Comparison of ENCODE assay signal across 1 cellular context in genomic region chr13:28532226-28533048, GRCh38.
TF ChIP-seq lines count a peak whose summit lies in the region.

No MANE protein-coding gene starts in this region.

TF ChIP-seq in K562, 482 proteins besides CTCF, POLR2A, EP300 and RAD21 (continued from another document and continues in another):
- peak; percentile 54 for TF ChIP-seq POLR2AphosphoS5 (IDR thresholded peaks at IDR 0.05; ENCODE audit: control insufficient read depth, insufficient read depth, low read depth, low read length)
- TF ChIP-seq ZNF830 (CRISPR knock-in tag; IDR thresholded peaks at IDR 0.05), result no peak
- TF ChIP-seq ZHX1 (conservative IDR thresholded peaks at IDR 0.05; ENCODE audit: low read length), result no peak
- TF ChIP-seq ZNF274 (IDR thresholded peaks at IDR 0.05; ENCODE audit: borderline replicate concordance, low read depth, low read length), result no peak
- no peak for TF ChIP-seq SLC30A9 (CRISPR knock-in tag; IDR thresholded peaks at IDR 0.05)
- no peak for TF ChIP-seq ZNF717 (CRISPR knock-in tag; IDR thresholded peaks at IDR 0.05)
- TF ChIP-seq EGR1 (conservative IDR thresholded peaks at IDR 0.05), result no peak
- no peak for TF ChIP-seq ZNF253 (CRISPR knock-in tag; conservative IDR thresholded peaks at IDR 0.05)
- no peak for TF ChIP-seq EZH2 (IDR thresholded peaks at IDR 0.05; ENCODE audit: borderline replicate concordance, low read depth, low read length)
- no peak for TF ChIP-seq SREBF1 (IDR thresholded peaks at IDR 0.05; ENCODE audit: borderline replicate concordance, low read depth, low read length)
- TF ChIP-seq SRSF7 (optimal IDR thresholded peaks at IDR 0.05; ENCODE audit: low read depth, low read length), result no peak
- TF ChIP-seq ESRRB (CRISPR knock-in tag; IDR thresholded peaks at IDR 0.05; ENCODE audit: borderline replicate concordance), result no peak
- TF ChIP-seq FIP1L1 (IDR thresholded peaks at IDR 0.05; ENCODE audit: low read depth, low read length, poor library complexity, severe bottlenecking), result no peak
- TF ChIP-seq, protein P1, sequence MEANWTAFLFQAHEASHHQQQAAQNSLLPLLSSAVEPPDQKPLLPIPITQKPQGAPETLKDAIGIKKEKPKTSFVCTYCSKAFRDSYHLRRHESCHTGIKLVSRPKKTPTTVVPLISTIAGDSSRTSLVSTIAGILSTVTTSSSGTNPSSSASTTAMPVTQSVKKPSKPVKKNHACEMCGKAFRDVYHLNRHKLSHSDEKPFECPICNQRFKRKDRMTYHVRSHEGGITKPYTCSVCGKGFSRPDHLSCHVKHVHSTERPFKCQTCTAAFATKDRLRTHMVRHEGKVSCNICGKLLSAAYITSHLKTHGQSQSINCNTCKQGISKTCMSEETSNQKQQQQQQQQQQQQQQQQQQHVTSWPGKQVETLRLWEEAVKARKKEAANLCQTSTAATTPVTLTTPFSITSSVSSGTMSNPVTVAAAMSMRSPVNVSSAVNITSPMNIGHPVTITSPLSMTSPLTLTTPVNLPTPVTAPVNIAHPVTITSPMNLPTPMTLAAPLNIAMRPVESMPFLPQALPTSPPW (CRISPR knock-in tag; IDR thresholded peaks at IDR 0.05), result peak; percentile 70
- no peak for TF ChIP-seq POLR3G (IDR thresholded peaks at IDR 0.05; ENCODE audit: extremely low read depth, insufficient read length, insufficient replicate concordance)
- TF ChIP-seq ZKSCAN8 (CRISPR knock-in tag; IDR thresholded peaks at IDR 0.05), result no peak
- TF ChIP-seq, protein P2, sequence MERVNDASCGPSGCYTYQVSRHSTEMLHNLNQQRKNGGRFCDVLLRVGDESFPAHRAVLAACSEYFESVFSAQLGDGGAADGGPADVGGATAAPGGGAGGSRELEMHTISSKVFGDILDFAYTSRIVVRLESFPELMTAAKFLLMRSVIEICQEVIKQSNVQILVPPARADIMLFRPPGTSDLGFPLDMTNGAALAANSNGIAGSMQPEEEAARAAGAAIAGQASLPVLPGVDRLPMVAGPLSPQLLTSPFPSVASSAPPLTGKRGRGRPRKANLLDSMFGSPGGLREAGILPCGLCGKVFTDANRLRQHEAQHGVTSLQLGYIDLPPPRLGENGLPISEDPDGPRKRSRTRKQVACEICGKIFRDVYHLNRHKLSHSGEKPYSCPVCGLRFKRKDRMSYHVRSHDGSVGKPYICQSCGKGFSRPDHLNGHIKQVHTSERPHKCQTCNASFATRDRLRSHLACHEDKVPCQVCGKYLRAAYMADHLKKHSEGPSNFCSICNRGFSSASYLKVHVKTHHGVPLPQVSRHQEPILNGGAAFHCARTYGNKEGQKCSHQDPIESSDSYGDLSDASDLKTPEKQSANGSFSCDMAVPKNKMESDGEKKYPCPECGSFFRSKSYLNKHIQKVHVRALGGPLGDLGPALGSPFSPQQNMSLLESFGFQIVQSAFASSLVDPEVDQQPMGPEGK (CRISPR knock-in tag; IDR thresholded peaks at IDR 0.05; ENCODE audit: borderline replicate concordance), result no peak
- no peak for TF ChIP-seq DACH1 (IDR thresholded peaks at IDR 0.05; ENCODE audit: partially characterized antibody)
- TF ChIP-seq ARID1B (IDR thresholded peaks at IDR 0.05), result peak; percentile 92
- no peak for TF ChIP-seq CHCHD3 (CRISPR knock-in tag; IDR thresholded peaks at IDR 0.05)
- no peak for TF ChIP-seq PHTF2 (CRISPR knock-in tag; IDR thresholded peaks at IDR 0.05)
- TF ChIP-seq TCF3 (CRISPR knock-in tag; IDR thresholded peaks at IDR 0.05), result peak; percentile 91
- TF ChIP-seq, protein P3, sequence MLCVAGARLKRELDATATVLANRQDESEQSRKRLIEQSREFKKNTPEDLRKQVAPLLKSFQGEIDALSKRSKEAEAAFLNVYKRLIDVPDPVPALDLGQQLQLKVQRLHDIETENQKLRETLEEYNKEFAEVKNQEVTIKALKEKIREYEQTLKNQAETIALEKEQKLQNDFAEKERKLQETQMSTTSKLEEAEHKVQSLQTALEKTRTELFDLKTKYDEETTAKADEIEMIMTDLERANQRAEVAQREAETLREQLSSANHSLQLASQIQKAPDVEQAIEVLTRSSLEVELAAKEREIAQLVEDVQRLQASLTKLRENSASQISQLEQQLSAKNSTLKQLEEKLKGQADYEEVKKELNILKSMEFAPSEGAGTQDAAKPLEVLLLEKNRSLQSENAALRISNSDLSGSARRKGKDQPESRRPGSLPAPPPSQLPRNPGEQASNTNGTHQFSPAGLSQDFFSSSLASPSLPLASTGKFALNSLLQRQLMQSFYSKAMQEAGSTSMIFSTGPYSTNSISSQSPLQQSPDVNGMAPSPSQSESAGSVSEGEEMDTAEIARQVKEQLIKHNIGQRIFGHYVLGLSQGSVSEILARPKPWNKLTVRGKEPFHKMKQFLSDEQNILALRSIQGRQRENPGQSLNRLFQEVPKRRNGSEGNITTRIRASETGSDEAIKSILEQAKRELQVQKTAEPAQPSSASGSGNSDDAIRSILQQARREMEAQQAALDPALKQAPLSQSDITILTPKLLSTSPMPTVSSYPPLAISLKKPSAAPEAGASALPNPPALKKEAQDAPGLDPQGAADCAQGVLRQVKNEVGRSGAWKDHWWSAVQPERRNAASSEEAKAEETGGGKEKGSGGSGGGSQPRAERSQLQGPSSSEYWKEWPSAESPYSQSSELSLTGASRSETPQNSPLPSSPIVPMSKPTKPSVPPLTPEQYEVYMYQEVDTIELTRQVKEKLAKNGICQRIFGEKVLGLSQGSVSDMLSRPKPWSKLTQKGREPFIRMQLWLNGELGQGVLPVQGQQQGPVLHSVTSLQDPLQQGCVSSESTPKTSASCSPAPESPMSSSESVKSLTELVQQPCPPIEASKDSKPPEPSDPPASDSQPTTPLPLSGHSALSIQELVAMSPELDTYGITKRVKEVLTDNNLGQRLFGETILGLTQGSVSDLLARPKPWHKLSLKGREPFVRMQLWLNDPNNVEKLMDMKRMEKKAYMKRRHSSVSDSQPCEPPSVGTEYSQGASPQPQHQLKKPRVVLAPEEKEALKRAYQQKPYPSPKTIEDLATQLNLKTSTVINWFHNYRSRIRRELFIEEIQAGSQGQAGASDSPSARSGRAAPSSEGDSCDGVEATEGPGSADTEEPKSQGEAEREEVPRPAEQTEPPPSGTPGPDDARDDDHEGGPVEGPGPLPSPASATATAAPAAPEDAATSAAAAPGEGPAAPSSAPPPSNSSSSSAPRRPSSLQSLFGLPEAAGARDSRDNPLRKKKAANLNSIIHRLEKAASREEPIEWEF (CRISPR knock-in tag; IDR thresholded peaks at IDR 0.05), result no peak
- no peak for TF ChIP-seq ZNF224 (CRISPR knock-in tag; IDR thresholded peaks at IDR 0.05)
- TF ChIP-seq PYGO2 (tag; IDR thresholded peaks at IDR 0.05), result no peak
- TF ChIP-seq, protein P4, sequence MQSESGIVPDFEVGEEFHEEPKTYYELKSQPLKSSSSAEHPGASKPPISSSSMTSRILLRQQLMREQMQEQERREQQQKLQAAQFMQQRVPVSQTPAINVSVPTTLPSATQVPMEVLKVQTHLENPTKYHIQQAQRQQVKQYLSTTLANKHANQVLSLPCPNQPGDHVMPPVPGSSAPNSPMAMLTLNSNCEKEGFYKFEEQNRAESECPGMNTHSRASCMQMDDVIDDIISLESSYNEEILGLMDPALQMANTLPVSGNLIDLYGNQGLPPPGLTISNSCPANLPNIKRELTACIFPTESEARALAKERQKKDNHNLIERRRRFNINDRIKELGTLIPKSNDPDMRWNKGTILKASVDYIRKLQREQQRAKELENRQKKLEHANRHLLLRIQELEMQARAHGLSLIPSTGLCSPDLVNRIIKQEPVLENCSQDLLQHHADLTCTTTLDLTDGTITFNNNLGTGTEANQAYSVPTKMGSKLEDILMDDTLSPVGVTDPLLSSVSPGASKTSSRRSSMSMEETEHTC (IDR thresholded peaks at IDR 0.05), result peak; percentile 76; the same call in 1 of the 2 replicates
- no peak for TF ChIP-seq ZNF318 (IDR thresholded peaks at IDR 0.05; ENCODE audit: borderline replicate concordance in 1 of 2, low read depth in 1 of 2)
- no peak for TF ChIP-seq MXI1 (IDR thresholded peaks at IDR 0.05; ENCODE audit: low read depth, low read length)
- TF ChIP-seq POU5F1 (IDR thresholded peaks at IDR 0.05; ENCODE audit: borderline replicate concordance, low read depth, low read length, partially characterized antibody), result no peak
- TF ChIP-seq NFIX (CRISPR knock-in tag; IDR thresholded peaks at IDR 0.05; ENCODE audit: low read depth), result no peak
- no peak for TF ChIP-seq ZNF282 (CRISPR knock-in tag; IDR thresholded peaks at IDR 0.05)
- TF ChIP-seq PHB (CRISPR knock-in tag; IDR thresholded peaks at IDR 0.05), result no peak
- TF ChIP-seq, protein P5, sequence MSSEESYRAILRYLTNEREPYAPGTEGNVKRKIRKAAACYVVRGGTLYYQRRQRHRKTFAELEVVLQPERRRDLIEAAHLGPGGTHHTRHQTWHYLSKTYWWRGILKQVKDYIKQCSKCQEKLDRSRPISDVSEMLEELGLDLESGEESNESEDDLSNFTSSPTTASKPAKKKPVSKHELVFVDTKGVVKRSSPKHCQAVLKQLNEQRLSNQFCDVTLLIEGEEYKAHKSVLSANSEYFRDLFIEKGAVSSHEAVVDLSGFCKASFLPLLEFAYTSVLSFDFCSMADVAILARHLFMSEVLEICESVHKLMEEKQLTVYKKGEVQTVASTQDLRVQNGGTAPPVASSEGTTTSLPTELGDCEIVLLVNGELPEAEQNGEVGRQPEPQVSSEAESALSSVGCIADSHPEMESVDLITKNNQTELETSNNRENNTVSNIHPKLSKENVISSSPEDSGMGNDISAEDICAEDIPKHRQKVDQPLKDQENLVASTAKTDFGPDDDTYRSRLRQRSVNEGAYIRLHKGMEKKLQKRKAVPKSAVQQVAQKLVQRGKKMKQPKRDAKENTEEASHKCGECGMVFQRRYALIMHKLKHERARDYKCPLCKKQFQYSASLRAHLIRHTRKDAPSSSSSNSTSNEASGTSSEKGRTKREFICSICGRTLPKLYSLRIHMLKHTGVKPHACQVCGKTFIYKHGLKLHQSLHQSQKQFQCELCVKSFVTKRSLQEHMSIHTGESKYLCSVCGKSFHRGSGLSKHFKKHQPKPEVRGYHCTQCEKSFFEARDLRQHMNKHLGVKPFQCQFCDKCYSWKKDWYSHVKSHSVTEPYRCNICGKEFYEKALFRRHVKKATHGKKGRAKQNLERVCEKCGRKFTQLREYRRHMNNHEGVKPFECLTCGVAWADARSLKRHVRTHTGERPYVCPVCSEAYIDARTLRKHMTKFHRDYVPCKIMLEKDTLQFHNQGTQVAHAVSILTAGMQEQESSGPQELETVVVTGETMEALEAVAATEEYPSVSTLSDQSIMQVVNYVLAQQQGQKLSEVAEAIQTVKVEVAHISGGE (CRISPR knock-in tag; IDR thresholded peaks at IDR 0.05), result peak in 1 of 3 experiments; percentile 69; a peak in 2 of 6 replicates
